ENCODE assay signal across 13 cellular contexts in the genomic region with DNA sequence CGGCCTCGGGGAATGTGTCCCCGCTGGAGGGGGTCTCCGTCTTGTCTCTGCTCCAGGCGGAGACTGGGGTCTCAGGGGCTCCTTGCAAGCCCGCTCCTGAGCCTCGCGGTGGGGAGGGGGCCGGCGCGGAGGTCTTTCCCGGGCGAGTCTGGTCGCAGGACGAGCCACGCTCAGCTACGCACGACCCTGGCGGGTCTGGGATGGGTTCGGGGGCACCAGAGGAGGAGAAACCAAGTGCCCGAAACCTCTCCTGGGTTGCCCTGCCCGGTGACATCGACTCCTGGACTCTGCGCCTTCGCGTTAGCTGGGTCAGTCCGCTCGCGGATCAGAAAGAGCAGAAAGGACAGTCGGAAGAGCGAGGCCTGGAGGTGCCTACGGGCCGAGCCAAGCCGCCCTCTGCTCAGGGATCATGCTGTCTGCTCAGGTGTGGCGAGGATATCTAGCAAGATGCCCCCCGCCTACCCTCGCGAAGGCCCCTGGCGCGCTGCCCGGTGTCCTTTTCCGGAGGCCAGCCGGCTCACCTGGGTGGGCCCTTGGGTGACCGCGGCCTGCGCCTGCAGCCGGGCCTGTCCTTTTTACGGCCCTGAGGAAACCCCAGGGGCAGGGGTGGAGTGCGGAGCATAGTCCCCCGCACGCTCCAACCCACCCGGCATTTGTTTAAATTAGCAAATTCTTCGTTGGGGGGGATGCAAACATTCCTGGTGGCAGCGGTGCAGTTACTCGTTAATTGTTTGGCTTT. TPM values are rescaled to one million over a fixed set of nuclear protein-coding genes. Genes with fewer than 3 reads are reported as not detected.
DNase-seq lines count a peak whose midpoint lies in the region; ATAC-seq and TF ChIP-seq lines count a peak whose summit lies in the region.
"Had no signal": no experiment of that assay in that cellular context is flagged by ENCODE, and none has a peak within 500 bp of the region (broad histone marks: within the 10 kb centered on the region; RNA-seq: fewer than 3 reads in every experiment).

No MANE protein-coding gene starts in this region.

- no peak for ATAC-seq in HG03354 (IDR thresholded peaks at IDR 0.05; ENCODE audit: poor library complexity, severe bottlenecking, unreplicated experiment)

- DNase-seq in ELF-1 (ENCODE audit: low read depth, low spot score): peak; percentile 48
- no peak for DNase-seq in Peyer's patch
- DNase-seq in epithelial cell of proximal tubule (ENCODE audit: low read depth): no peak
- no peak for DNase-seq in NCI-H526 treated with DMSO at 0.1 percent for 48 hours (lab: John Stamatoyannopoulos, UW)
- no peak for DNase-seq in NK-92 treated with Interleukin-12 subunit alpha and Interleukin-12 subunit beta, amount 100 ng/mL, for 24 hours (lab: John Stamatoyannopoulos, UW)
- DNase-seq in prostate gland (ENCODE audit: low spot score): no peak
- DNase-seq: activated CD8-positive, alpha-beta memory T cell treated with anti-CD3 and anti-CD28 coated beads for 24 hours; dermis blood vessel endothelial cell; MV-4-11; uterus had no signal

- H3K27me3 ChIP-seq in Peyer's patch (peaks cover 0 to 15% of the 10 kb centered on the region in 2 donors), parathyroid adenoma (ENCODE audit: control insufficient read depth, insufficient read depth, low read length) (no peaks in the 10 kb centered on the region), prostate gland (replicated peaks; ENCODE audit: insufficient read depth) (peaks cover 13% of the 10 kb centered on the region)
- H3K27me3 ChIP-seq: uterus had no signal

- 43% methylated on average over 44 of the region's 55 CpGs for WGBS in prostate gland

- H3K4me3 ChIP-seq in Peyer's patch (peak overlapping the region in 3 of 4 donors; percentile 34 to 44 (median 35)), epithelial cell of proximal tubule (ENCODE audit: low read depth, low read length) (peak overlapping the region; percentile 31), parathyroid adenoma (ENCODE audit: low read depth, low read length) (no peak overlapping the region), prostate gland (no peak overlapping the region)

- H2AFZ ChIP-seq in parathyroid adenoma: peak overlapping the region; percentile 66
- H2AFZ ChIP-seq: PC-9 had no signal

- H3K9me3 ChIP-seq in Peyer's patch (no peaks in the 10 kb centered on the region), parathyroid adenoma (ENCODE audit: control insufficient read depth, low read length) (no peaks in the 10 kb centered on the region), prostate gland (no peaks in the 10 kb centered on the region)
- H3K9me3 ChIP-seq: uterus had no signal

- no peaks in the 10 kb centered on the region for H3K79me2 ChIP-seq in parathyroid adenoma

- TF ChIP-seq CTCF in Peyer's patch (IDR thresholded peaks at IDR 0.05): no peak
- no peak for TF ChIP-seq CTCF in epithelial cell of proximal tubule (conservative IDR thresholded peaks at IDR 0.05; ENCODE audit: low read depth, low read length)
- TF ChIP-seq CTCF in parathyroid adenoma (IDR thresholded peaks at IDR 0.05): no peak
- TF ChIP-seq CTCF in prostate gland (IDR thresholded peaks at IDR 0.05): no peak

- intact Hi-C loops in prostate gland (cut with DNase I): no loop called here

- H3K9ac ChIP-seq in parathyroid adenoma: no peak overlapping the region

- no peaks in the 10 kb centered on the region for H3K36me3 ChIP-seq in Peyer's patch
- H3K36me3 ChIP-seq in parathyroid adenoma (ENCODE audit: control insufficient read depth, insufficient read depth, low read length): no peaks in the 10 kb centered on the region
- no peaks in the 10 kb centered on the region for H3K36me3 ChIP-seq in prostate gland
- H3K36me3 ChIP-seq: uterus had no signal

- H3K4me1 ChIP-seq in Peyer's patch (peaks cover 0 to 21% (median 9%) of the 10 kb centered on the region in 4 donors), parathyroid adenoma (no peaks in the 10 kb centered on the region), prostate gland (replicated peaks) (peaks cover 6% of the 10 kb centered on the region)
- H3K4me1 ChIP-seq: uterus had no signal

- no peak overlapping the region for H3K27ac ChIP-seq in Peyer's patch
- H3K27ac ChIP-seq in parathyroid adenoma: no peak overlapping the region
- no peak overlapping the region for H3K27ac ChIP-seq in prostate gland
- H3K27ac ChIP-seq: PC-9, uterus had no signal

- no peak for TF ChIP-seq POLR2A in Peyer's patch (IDR thresholded peaks at IDR 0.05)
- TF ChIP-seq POLR2A in prostate gland (IDR thresholded peaks at IDR 0.05): no peak

- H3K4me2 ChIP-seq in parathyroid adenoma (ENCODE audit: low read length): no peak overlapping the region

RNA-seq across cellular contexts. Expression of gene SNORC, which starts 58.7 kb away (rescaled TPM):
- total RNA-seq in Peyer's patch (1 to 10 TPM; 3.5 to 9.7 (median 7.3) TPM), epithelial cell of proximal tubule (1.2 and 5.0 TPM in 2 replicates), prostate gland (1 to 10 TPM; 1.7 to 8.0 TPM)

Comparison
In these comparisons a context has a peak if more than half of its experiments do, and no peak if none do; other contexts are left out.
1. H3K4me3 ChIP-seq: peak in Peyer's patch (3 of 4) and epithelial cell of proximal tubule (single experiment); none in parathyroid adenoma (single experiment) and prostate gland (0 of 2).